ENCODE assay signal across 8 cellular contexts in genomic region chr5:58459276-58459859, GRCh38. TPM values are rescaled to one million over a fixed set of nuclear protein-coding genes. Genes with fewer than 3 reads are reported as not detected.
DNase-seq lines count a peak whose midpoint lies in the region; ATAC-seq and TF ChIP-seq lines count a peak whose summit lies in the region.

No MANE protein-coding gene starts in this region.

- no peak for TF ChIP-seq CTCF in right lobe of liver (IDR thresholded peaks at IDR 0.05)

- DNase-seq in DMS53 treated with DMSO at 0.1 percent for 48 hours (lab: John Stamatoyannopoulos, UW; ENCODE audit: unreplicated experiment) (peak; percentile 17), SK-N-MC (ENCODE audit: low read depth, low spot score) (no peak), right lobe of liver (peak in 1 of 3 donors; percentile 51), NCI-H2081 (lab: John Stamatoyannopoulos, UW) (no peak), midbrain (lab: John Stamatoyannopoulos, UW) (no peak)

- peaks cover 0 to 12% (median 0%) of the 10 kb centered on the region in 4 donors for H3K4me1 ChIP-seq in right lobe of liver
- peaks cover 0 to 48% (median 44%) of the 10 kb centered on the region in 5 donors for H3K4me1 ChIP-seq in subcutaneous abdominal adipose tissue (ENCODE audit: control insufficient read depth in 5 of 5, insufficient read depth in 5 of 5, low read length in 5 of 5)

- WGBS in right lobe of liver (ENCODE audit: insufficient coverage, low coverage, low lambda C conversion rate, missing lambda C conversion rate) = 1% methylated on average over 19 of the region's 43 CpGs

- H3K4me3 ChIP-seq in SK-N-MC (peak overlapping the region; percentile 82), right lobe of liver (peak overlapping the region; percentile 80 to 89 (median 85)), subcutaneous abdominal adipose tissue (ENCODE audit: low read depth in 1 of 5, low read length in 5 of 5) (peak overlapping the region; percentile 84 to 96 (median 90))

- no peak for TF ChIP-seq POLR2A in right lobe of liver (IDR thresholded peaks at IDR 0.05)

- intact Hi-C loops in right lobe of liver (cut with DNase I) = loop anchor here in 1 of 2 donors (10.0 kb wide), 1 partner anchor 675 kb away; no protein-coding TSS in a partner anchor

- H3K27me3 ChIP-seq in right lobe of liver = no peaks in the 10 kb centered on the region
- no peaks in the 10 kb centered on the region for H3K27me3 ChIP-seq in subcutaneous abdominal adipose tissue (ENCODE audit: control insufficient read depth in 5 of 5, insufficient read depth in 4 of 5, low read length in 5 of 5)

- no peak overlapping the region for H3K27ac ChIP-seq in SK-N-MC
- H3K27ac ChIP-seq in cingulate gyrus (ENCODE audit: low read depth, low read length) = peak overlapping the region; percentile 85
- H3K27ac ChIP-seq in right lobe of liver = peak overlapping the region; percentile 98 to 100 (median 99)
- H3K27ac ChIP-seq in subcutaneous abdominal adipose tissue (ENCODE audit: low read depth, low read length) = peak overlapping the region; percentile 94

- peak overlapping the region; percentile 67 for H3K9ac ChIP-seq in SK-N-MC (ENCODE audit: insufficient read length)
- peak overlapping the region in 4 of 5 donors; percentile 82 to 95 (median 84) for H3K9ac ChIP-seq in subcutaneous abdominal adipose tissue (ENCODE audit: low read length in 5 of 5)

- no peaks in the 10 kb centered on the region for H3K36me3 ChIP-seq in SK-N-MC (ENCODE audit: insufficient read depth, low read length)
- peaks cover 0 to 33% (median 17%) of the 10 kb centered on the region in 4 donors for H3K36me3 ChIP-seq in right lobe of liver
- peaks cover 25 to 35% (median 27%) of the 10 kb centered on the region in 5 donors for H3K36me3 ChIP-seq in subcutaneous abdominal adipose tissue (ENCODE audit: control insufficient read depth in 5 of 5, insufficient read depth in 5 of 5, low read length in 5 of 5)

- no peaks in the 10 kb centered on the region for H3K9me3 ChIP-seq in SK-N-MC (ENCODE audit: low read depth, low read length)
- H3K9me3 ChIP-seq in right lobe of liver = no peaks in the 10 kb centered on the region
- no peaks in the 10 kb centered on the region for H3K9me3 ChIP-seq in subcutaneous abdominal adipose tissue (ENCODE audit: control insufficient read depth in 5 of 5, low read length in 5 of 5)

- ATAC-seq in HG02571 (IDR thresholded peaks at IDR 0.05; ENCODE audit: unreplicated experiment) (peak; percentile 4), right lobe of liver (peak in 2 of 4 donors; percentile 2 to 13)

RNA-seq across cellular contexts. Expression of gene PLK2, which starts 0.5 kb away (rescaled TPM):
- total RNA-seq in right lobe of liver = 10 to 100 TPM in 5 of 6 experiments, 1 to 10 TPM in 1; 9.3 to 54.7 (median 22.8) TPM

RNA-seq across cellular contexts. Expression of gene GAPT, which starts 31.9 kb away (rescaled TPM):
- under 1 TPM in 4 of 6 experiments, not detected in 2; 0.07 to 0.74 (median 0.29) TPM for total RNA-seq in right lobe of liver
